In the genomic region with DNA sequence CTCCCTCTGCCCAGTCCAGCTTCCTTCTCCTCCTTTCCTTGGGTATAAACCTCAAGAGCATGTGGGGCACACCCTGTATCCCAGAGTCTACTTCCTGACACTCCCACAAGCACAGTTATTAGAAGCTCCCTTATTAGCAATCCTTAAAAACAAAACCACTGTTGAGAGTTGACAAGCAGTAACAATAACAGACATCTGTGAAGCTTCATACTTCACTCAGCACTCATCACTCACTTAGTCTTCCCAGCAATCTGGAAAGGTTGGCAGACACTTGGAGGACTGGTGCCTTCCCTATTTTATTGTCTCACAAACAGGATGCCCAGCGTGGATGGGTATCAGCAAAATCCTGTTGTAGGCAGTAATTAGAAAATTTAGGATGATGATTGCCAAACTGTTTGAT, we compare ENCODE assay signal across 22 cellular contexts.
"Had no signal": no experiment of that assay in that cellular context is flagged by ENCODE, and none has a peak within 500 bp of the region (broad histone marks: within the 10 kb centered on the region; RNA-seq: fewer than 3 reads in every experiment).

No MANE protein-coding gene starts in this region.

- ATAC-seq: Panc1, PC-3 had no signal

- H3K4me3 ChIP-seq: SJSA1, SK-N-MC had no signal

- H3K36me3 ChIP-seq: SJSA1 had no signal

- H3K4me1 ChIP-seq: SJSA1 had no signal

- H3K27ac ChIP-seq: RWPE1, SJSA1, SK-N-MC had no signal

- H3K27me3 ChIP-seq: SJSA1 had no signal

- DNase-seq: KBM-7; MV-4-11; NCI-H1048; NCI-H1105 treated with DMSO at 0.1 percent for 48 hours; NCI-H1417 treated with DMSO at 0.1 percent for 48 hours; NCI-H146; NCI-H1694 treated with DMSO at 0.1 percent for 48 hours; NCI-H1930; NCI-H2081; NCI-H2107; NCI-H345; NCI-H446 treated with DMSO at 0.1 percent for 48 hours; NCI-H510A treated with DMSO at 0.1 percent for 48 hours; NCI-H526; NCI-H748 treated with DMSO at 0.1 percent for 48 hours; NK-92 treated with Interleukin-12 subunit alpha and Interleukin-12 subunit beta, amount 100 ng/mL, for 24 hours; PC-3; SIG-M5 had no signal

- H3K9me3 ChIP-seq: SJSA1 had no signal
